In the genomic region with DNA sequence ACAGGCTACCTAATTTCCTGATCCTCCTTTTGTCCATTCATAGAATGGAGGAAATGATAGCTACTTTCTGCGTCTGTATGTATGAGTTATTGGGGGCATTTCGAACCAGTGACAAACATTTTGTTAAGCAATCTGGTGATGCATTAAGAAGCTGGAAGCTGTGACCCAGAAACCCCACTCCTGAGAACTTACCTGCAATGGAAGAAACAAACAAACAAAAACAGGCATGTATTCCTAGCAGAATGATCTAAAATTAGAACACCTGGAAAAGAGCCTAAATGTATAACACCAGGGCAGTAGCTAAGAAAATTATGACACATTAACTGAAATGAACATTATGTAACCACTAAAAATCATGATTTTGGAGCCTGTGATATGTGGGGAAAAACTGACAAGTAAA, we compare ENCODE assay signal across 11 cellular contexts. TPM values are rescaled to one million over a fixed set of nuclear protein-coding genes. Genes with fewer than 3 reads are reported as not detected.
A peak's percentile ranks its signal among the peaks of the same experiment; 100 is the strongest.
DNase-seq lines count a peak whose midpoint lies in the region; ATAC-seq and TF ChIP-seq lines count a peak whose summit lies in the region.
"Had no signal": no experiment of that assay in that cellular context is flagged by ENCODE, and none has a peak within 500 bp of the region (broad histone marks: within the 10 kb centered on the region; RNA-seq: fewer than 3 reads in every experiment).

No MANE protein-coding gene starts in this region.

- H3K4me2 ChIP-seq in SK-N-SH: peak overlapping the region; percentile 92

- intact Hi-C loops in gastrocnemius medialis (cut with DNase I; ENCODE audit: low total_unique reads): no loop called here

- no peak for TF ChIP-seq POLR2A in gastrocnemius medialis (IDR thresholded peaks at IDR 0.05)

- H3K4me1 ChIP-seq in SK-N-SH (ENCODE audit: control insufficient read depth in 1 of 2, insufficient read depth in 2 of 2, low read depth in 1 of 2, low read length in 1 of 2) (peaks cover 4 to 43% of the 10 kb centered on the region in 2 experiments; a peak in 3 of 4 replicates), RWPE2 (ENCODE audit: insufficient read depth, poor library complexity, severe bottlenecking) (peaks cover 57% of the 10 kb centered on the region), gastrocnemius medialis (peaks cover 51 to 56% of the 10 kb centered on the region in 2 donors)

- POLR2A ChIA-PET in SK-N-SH (lab: Yijun Ruan, JAX): no interaction called here

- H3K36me3 ChIP-seq in SK-N-SH (replicated peaks in 1 of 2; ENCODE audit: control insufficient read depth in 1 of 2, insufficient read depth in 2 of 2, low read length in 1 of 2) (peaks cover 3 to 51% of the 10 kb centered on the region in 2 experiments), RWPE2 (ENCODE audit: low read depth) (peaks cover 62% of the 10 kb centered on the region), gastrocnemius medialis (no peaks in the 10 kb centered on the region)
- H3K36me3 ChIP-seq: neutrophil had no signal

- peaks cover 79% of the 10 kb centered on the region for H3K79me2 ChIP-seq in SK-N-SH (ENCODE audit: insufficient read depth)

- no peak overlapping the region for H2AFZ ChIP-seq in SK-N-SH (ENCODE audit: low read depth)

- H3K4me3 ChIP-seq in SK-N-SH (ENCODE audit: low read depth in 2 of 2, low read length in 1 of 2) (no peak overlapping the region; a peak in 1 of 4 replicates), RWPE2 (ENCODE audit: severe bottlenecking) (peak overlapping the region; percentile 77), epithelial cell of esophagus (ENCODE audit: low read length) (peak overlapping the region; percentile 64), gastrocnemius medialis (peak overlapping the region in 2 of 4 donors; percentile 65 to 72)
- H3K4me3 ChIP-seq: K562 had no signal

- ATAC-seq in SK-N-SH treated with all-trans-retinoic acid at 6 μM for 48 hours (no peak), RWPE2 (ENCODE audit: low read depth) (no peak), gastrocnemius medialis (peak in 1 of 2 donors; percentile 8)
- ATAC-seq: K562 had no signal

- 0 out of 2 replicates have a peak overlapping the region, but pooled peaks have one; percentile 60 for H3K9ac ChIP-seq in SK-N-SH

- in situ Hi-C loops in gastrocnemius medialis (cut with MboI; ENCODE audit: low sequenced_read_pairs in 4 of 4): no loop called here

- TF ChIP-seq CTCF in SK-N-SH (IDR thresholded peaks at IDR 0.05) (no peak), RWPE2 (IDR thresholded peaks at IDR 0.05; ENCODE audit: poor library complexity, severe bottlenecking) (no peak), epithelial cell of esophagus (IDR thresholded peaks at IDR 0.05; ENCODE audit: insufficient read depth, low read depth, low read length, missing control alignments) (no peak), gastrocnemius medialis (IDR thresholded peaks at IDR 0.05 in 4 of 5, conservative IDR thresholded peaks at IDR 0.05 in 1 of 5) (no peak)

- H3K9me2 ChIP-seq in SK-N-SH: no peaks in the 10 kb centered on the region

- H3K9me3 ChIP-seq in SK-N-SH (no peaks in the 10 kb centered on the region), RWPE2 (ENCODE audit: severe bottlenecking) (no peaks in the 10 kb centered on the region), gastrocnemius medialis (no peaks in the 10 kb centered on the region)
- H3K9me3 ChIP-seq: neutrophil had no signal

- DNase-seq in SK-N-SH: no peak
- DNase-seq in RWPE2 (ENCODE audit: low spot score): no peak
- peak; percentile 47 for DNase-seq in epithelial cell of esophagus (ENCODE audit: low read depth)
- no peak for DNase-seq in gastrocnemius medialis
- DNase-seq in iPS-NIHi11 (ENCODE audit: low spot score): no peak
- DNase-seq in SKM-1 (lab: John Stamatoyannopoulos, UW; ENCODE audit: unreplicated experiment): no peak
- no peak for DNase-seq in NCI-H82 (lab: John Stamatoyannopoulos, UW)

- TF ChIP-seq EP300 in SK-N-SH (IDR thresholded peaks at IDR 0.05; ENCODE audit: borderline replicate concordance in 1 of 2, low read depth in 1 of 2, low read length in 1 of 2): no peak

- 76% methylated on average over 2 of the region's 2 CpGs for WGBS in SK-N-SH (ENCODE audit: low lambda C conversion rate)

- CTCF ChIA-PET in SK-N-SH (lab: Yijun Ruan, JAX): interaction anchor here (1.0 kb wide), 1 partner anchor 75 kb away, joined by 3 read pairs; no protein-coding TSS in a partner anchor

- peak overlapping the region in 1 of 2 experiments; percentile 20; a peak in 2 of 4 replicates for H3K27ac ChIP-seq in SK-N-SH (ENCODE audit: low read depth in 2 of 2, low read length in 1 of 2)
- H3K27ac ChIP-seq in RWPE2 (ENCODE audit: poor library complexity, severe bottlenecking): peak overlapping the region; percentile 94
- H3K27ac ChIP-seq in gastrocnemius medialis: peak overlapping the region; percentile 93 to 98 (median 96)
- H3K27ac ChIP-seq: 22Rv1, neutrophil had no signal

- H3K27me3 ChIP-seq in SK-N-SH (ENCODE audit: insufficient read depth): no peaks in the 10 kb centered on the region
- no peaks in the 10 kb centered on the region for H3K27me3 ChIP-seq in RWPE2 (ENCODE audit: insufficient read depth, poor library complexity, severe bottlenecking)
- no peaks in the 10 kb centered on the region for H3K27me3 ChIP-seq in gastrocnemius medialis

- H3F3A ChIP-seq in SK-N-SH (replicated peaks; ENCODE audit: insufficient read depth): peaks cover 26% of the 10 kb centered on the region

- H4K20me1 ChIP-seq in SK-N-SH (ENCODE audit: insufficient read depth): peaks cover 60% of the 10 kb centered on the region

- no peak for TF ChIP-seq RAD21 in SK-N-SH (IDR thresholded peaks at IDR 0.05; ENCODE audit: low read length)

TF ChIP-seq in SK-N-SH, 30 proteins besides CTCF, POLR2A, EP300 and RAD21 (continues in another document):
- TF ChIP-seq, protein P1, sequence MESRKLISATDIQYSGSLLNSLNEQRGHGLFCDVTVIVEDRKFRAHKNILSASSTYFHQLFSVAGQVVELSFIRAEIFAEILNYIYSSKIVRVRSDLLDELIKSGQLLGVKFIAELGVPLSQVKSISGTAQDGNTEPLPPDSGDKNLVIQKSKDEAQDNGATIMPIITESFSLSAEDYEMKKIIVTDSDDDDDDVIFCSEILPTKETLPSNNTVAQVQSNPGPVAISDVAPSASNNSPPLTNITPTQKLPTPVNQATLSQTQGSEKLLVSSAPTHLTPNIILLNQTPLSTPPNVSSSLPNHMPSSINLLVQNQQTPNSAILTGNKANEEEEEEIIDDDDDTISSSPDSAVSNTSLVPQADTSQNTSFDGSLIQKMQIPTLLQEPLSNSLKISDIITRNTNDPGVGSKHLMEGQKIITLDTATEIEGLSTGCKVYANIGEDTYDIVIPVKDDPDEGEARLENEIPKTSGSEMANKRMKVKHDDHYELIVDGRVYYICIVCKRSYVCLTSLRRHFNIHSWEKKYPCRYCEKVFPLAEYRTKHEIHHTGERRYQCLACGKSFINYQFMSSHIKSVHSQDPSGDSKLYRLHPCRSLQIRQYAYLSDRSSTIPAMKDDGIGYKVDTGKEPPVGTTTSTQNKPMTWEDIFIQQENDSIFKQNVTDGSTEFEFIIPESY (IDR thresholded peaks at IDR 0.05; ENCODE audit: borderline replicate concordance, low read depth): no peak
- TF ChIP-seq MEF2A (IDR thresholded peaks at IDR 0.05; ENCODE audit: borderline replicate concordance, low read depth): no peak
- TF ChIP-seq, protein P2, sequence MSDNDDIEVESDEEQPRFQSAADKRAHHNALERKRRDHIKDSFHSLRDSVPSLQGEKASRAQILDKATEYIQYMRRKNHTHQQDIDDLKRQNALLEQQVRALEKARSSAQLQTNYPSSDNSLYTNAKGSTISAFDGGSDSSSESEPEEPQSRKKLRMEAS (IDR thresholded peaks at IDR 0.05; ENCODE audit: low read depth): no peak
- no peak for TF ChIP-seq CHD2 (IDR thresholded peaks at IDR 0.05; ENCODE audit: low read length, partially characterized antibody)
- TF ChIP-seq TEAD4 (IDR thresholded peaks at IDR 0.05; ENCODE audit: borderline replicate concordance, insufficient read depth): no peak
- TF ChIP-seq NFIC (IDR thresholded peaks at IDR 0.05; ENCODE audit: borderline replicate concordance): no peak
- TF ChIP-seq MXI1 (IDR thresholded peaks at IDR 0.05; ENCODE audit: low read depth, low read length): no peak

TF ChIP-seq in SK-N-SH treated with all-trans-retinoic acid at 6 μM for 48 hours, 23 proteins besides CTCF, POLR2A, EP300 and RAD21:
- no peak for TF ChIP-seq SNAI2 (CRISPR knock-in tag; IDR thresholded peaks at IDR 0.05)
- TF ChIP-seq CSDC2 (CRISPR knock-in tag; IDR thresholded peaks at IDR 0.05): no peak
- no peak for TF ChIP-seq ZNF8 (CRISPR knock-in tag; IDR thresholded peaks at IDR 0.05)
- TF ChIP-seq ISL1 (CRISPR knock-in tag; IDR thresholded peaks at IDR 0.05): no peak
- TF ChIP-seq GLIS3 (CRISPR knock-in tag; IDR thresholded peaks at IDR 0.05): no peak
- no peak for TF ChIP-seq ZNF565 (CRISPR knock-in tag; conservative IDR thresholded peaks at IDR 0.05; ENCODE audit: low read depth)
- no peak for TF ChIP-seq TCF4 (CRISPR knock-in tag; IDR thresholded peaks at IDR 0.05; ENCODE audit: borderline replicate concordance)
TF ChIP-seq in SK-N-SH treated with all-trans-retinoic acid at 6 μM for 48 hours: peak in this region for 0.

RNA-seq across cellular contexts. Expression of a gene that starts 2.1 kb away (rescaled TPM):
- polyA plus RNA-seq in SK-N-SH (2012; rRNA removed): 558 and 669 TPM in 2 replicates
- polyA plus RNA-seq in SK-N-SH (2012; cell fraction: cytosol; rRNA removed): 311 and 514 TPM in 2 replicates
- polyA plus RNA-seq in SK-N-SH (2012; cell fraction: nucleus; rRNA removed): 151 and 328 TPM in 2 replicates
- total RNA-seq in gastrocnemius medialis: 10 to 100 TPM; 34.7 to 75.0 (median 54.9) TPM

RNA-seq across cellular contexts. Expression of a gene that starts 33.4 kb away (rescaled TPM):
- 0.02 TPM in 1 of 2 replicates, not detected in the other for polyA plus RNA-seq in SK-N-SH (2012; rRNA removed)
- polyA plus RNA-seq in SK-N-SH (2012; cell fraction: cytosol; rRNA removed): 0.01 and 0.03 TPM in 2 replicates
- polyA plus RNA-seq in SK-N-SH (2012; cell fraction: nucleus; rRNA removed): 0.01 TPM in 1 of 2 replicates, not detected in the other
- not detected for total RNA-seq in gastrocnemius medialis
- total RNA-seq: K562 had no signal
- polyA plus RNA-seq: K562 had no signal

Comparison
In these comparisons a context has a peak if more than half of its experiments do, and no peak if none do; other contexts are left out.
1. H3K4me3 ChIP-seq: peak in RWPE2 (single experiment) and epithelial cell of esophagus (single experiment); none in SK-N-SH (0 of 2).